In the genomic region with DNA sequence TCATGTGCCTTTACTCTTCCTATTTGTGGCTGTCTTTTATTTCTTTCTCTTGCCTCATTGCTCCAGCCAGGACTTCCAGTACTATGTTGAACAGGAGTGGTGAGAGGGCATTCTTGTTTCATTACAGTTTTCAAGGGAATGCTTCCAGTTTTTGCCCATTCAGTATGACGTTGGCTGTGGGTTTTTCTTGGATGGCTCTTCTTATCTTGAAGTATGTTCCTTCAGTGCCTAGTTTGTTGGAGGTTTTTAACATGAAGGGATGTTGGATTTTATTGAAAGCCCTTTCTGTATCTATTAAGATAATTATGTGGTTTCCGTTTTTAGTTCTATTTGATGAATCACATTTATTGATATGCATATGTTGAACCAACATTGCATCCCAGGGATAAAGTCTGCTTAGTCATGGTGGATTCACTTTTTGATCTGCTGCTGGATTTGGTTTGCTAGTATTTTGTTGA, we compare ENCODE assay signal across 11 cellular contexts.
DNase-seq lines count a peak whose midpoint lies in the region; ATAC-seq and TF ChIP-seq lines count a peak whose summit lies in the region.
"Had no signal": no experiment of that assay in that cellular context is flagged by ENCODE, and none has a peak within 500 bp of the region (broad histone marks: within the 10 kb centered on the region; RNA-seq: fewer than 3 reads in every experiment).

No MANE protein-coding gene starts in this region.

- ATAC-seq in HG03439 (IDR thresholded peaks at IDR 0.05; ENCODE audit: unreplicated experiment) (no peak), GM18498 (IDR thresholded peaks at IDR 0.05; ENCODE audit: unreplicated experiment) (no peak)
- ATAC-seq: right lobe of liver had no signal

- H3K9me3 ChIP-seq in ascending aorta: no peaks in the 10 kb centered on the region
- H3K9me3 ChIP-seq: right lobe of liver had no signal

- no peak for TF ChIP-seq CTCF in AG04449 (IDR thresholded peaks at IDR 0.05; ENCODE audit: insufficient read depth, low read length, missing control alignments)
- TF ChIP-seq CTCF in ascending aorta (IDR thresholded peaks at IDR 0.05): no peak

- intact Hi-C loops in ascending aorta (cut with DNase I): loop anchor here (5.0 to 10.0 kb wide), 3 partner anchors 98 to 421 kb away; a partner anchor contains a TSS

- no peaks in the 10 kb centered on the region for H3K27me3 ChIP-seq in ascending aorta
- H3K27me3 ChIP-seq: BLaER1, right lobe of liver had no signal

- DNase-seq in AG04449 (ENCODE audit: low read depth, low spot score): peak; percentile 87
- DNase-seq in HCEC 1CT: peak; percentile 58
- peak in 1 of 2 donors; percentile 64 for DNase-seq in ascending aorta (ENCODE audit: low spot score in 2 of 2)
- peak; percentile 7 for DNase-seq in hepatic stellate cell (ENCODE audit: low spot score)
- no peak for DNase-seq in GOT3 (lab: John Stamatoyannopoulos, UW)
- DNase-seq in NCI-H1436 (lab: John Stamatoyannopoulos, UW): no peak
- DNase-seq: NCI-H146, right lobe of liver had no signal

- H3K4me3 ChIP-seq in AG04449 (ENCODE audit: low read depth, low read length) (no peak overlapping the region), ascending aorta (peak overlapping the region in 1 of 2 donors; percentile 43)
- H3K4me3 ChIP-seq: BLaER1, right lobe of liver had no signal

- peaks cover 5 to 17% of the 10 kb centered on the region in 2 donors for H3K4me1 ChIP-seq in ascending aorta
- H3K4me1 ChIP-seq: BLaER1, right lobe of liver had no signal

- CTCF ChIA-PET in AG04449 (lab: Yijun Ruan, JAX): interaction anchor here (1.0 to 2.0 kb wide), 2 partner anchors 10 to 11 kb away, joined by 4 read pairs; no protein-coding TSS in a partner anchor

- POLR2A ChIA-PET in AG04449 (lab: Yijun Ruan, JAX): no interaction called here

- no peaks in the 10 kb centered on the region for H3K36me3 ChIP-seq in ascending aorta
- H3K36me3 ChIP-seq: right lobe of liver had no signal

- peak overlapping the region; percentile 84 to 90 for H3K27ac ChIP-seq in ascending aorta
- H3K27ac ChIP-seq: BLaER1, right lobe of liver had no signal

Comparison
In these comparisons a context has a peak if more than half of its experiments do, and no peak if none do; other contexts are left out.
1. DNase-seq: peak in AG04449 (single experiment), HCEC 1CT (single experiment) and hepatic stellate cell (single experiment); none in GOT3 (single experiment) and NCI-H1436 (single experiment).